31 cellular contexts compared by ENCODE assay signal in the genomic region with DNA sequence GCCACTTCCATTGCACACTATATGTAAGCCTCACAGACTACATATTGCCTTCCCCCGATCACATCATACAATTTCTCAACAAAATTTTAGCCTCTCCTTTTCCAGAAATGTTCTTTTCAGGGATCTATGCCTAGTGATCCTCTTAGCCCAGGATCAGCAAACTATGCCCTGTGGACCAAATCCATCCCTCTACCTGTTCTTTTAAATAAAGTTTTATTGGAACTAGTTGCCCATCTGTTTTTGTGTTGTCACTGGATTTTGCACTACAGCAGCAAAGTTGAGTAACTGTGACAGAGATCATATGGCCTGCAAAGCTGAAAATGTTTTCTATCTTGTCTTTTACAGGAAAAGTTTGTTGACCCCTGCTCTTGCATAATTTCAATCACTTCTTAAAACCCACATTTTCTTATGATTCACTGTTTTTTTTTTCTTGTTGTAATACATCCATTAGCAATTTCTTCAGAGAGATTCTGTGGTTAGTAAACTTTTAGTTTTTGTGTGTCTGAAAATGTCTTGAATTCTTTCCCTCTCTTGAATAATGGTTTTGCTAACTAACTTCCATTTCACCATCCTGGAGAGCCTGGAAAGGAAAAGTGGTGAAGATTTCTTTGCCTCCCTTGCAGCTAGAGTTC. TPM values are rescaled to one million over a fixed set of nuclear protein-coding genes. Genes with fewer than 3 reads are reported as not detected.
A peak's percentile ranks its signal among the peaks of the same experiment; 100 is the strongest.
DNase-seq lines count a peak whose midpoint lies in the region; ATAC-seq, FAIRE-seq and TF ChIP-seq lines count a peak whose summit lies in the region.
"Had no signal": no experiment of that assay in that cellular context is flagged by ENCODE, and none has a peak within 500 bp of the region (broad histone marks: within the 10 kb centered on the region; RNA-seq: fewer than 3 reads in every experiment).

No MANE protein-coding gene starts in this region.

- intact Hi-C loops in K562 (cut with micrococcal nuclease): no loop called here

- TF ChIP-seq POLR2A in K562 (conservative IDR thresholded peaks at IDR 0.05): no peak

- H3K4me2 ChIP-seq in K562 (ENCODE audit: insufficient read depth, low read length) (no peak overlapping the region), mesenchymal stem cell (ENCODE audit: low read length, poor library complexity, severe bottlenecking) (no peak overlapping the region)
- H3K4me2 ChIP-seq: SK-N-SH had no signal

- H3K9me3 ChIP-seq in K562 (replicated peaks; ENCODE audit: control insufficient read depth, insufficient read depth, low read depth, low read length) (no peaks in the 10 kb centered on the region), mesenchymal stem cell (ENCODE audit: control insufficient read depth, low read length) (peaks cover 8% of the 10 kb centered on the region)
- H3K9me3 ChIP-seq: gastrocnemius medialis, ovary, SK-N-SH had no signal

- ATAC-seq in K562 (no peak), GM21360 (IDR thresholded peaks at IDR 0.05; ENCODE audit: unreplicated experiment) (no peak)
- ATAC-seq: gastrocnemius medialis; stimulated activated memory B cell treated with anti-CD40 and anti-IgM and Interleukin-4, amounts not matched to agents 10 μg/mL and 1 μg/mL and 100 μg/mL, for 72 hours; T-helper 17 cell had no signal

- no peaks in the 10 kb centered on the region for H3K27me3 Mint-ChIP-seq in glutamatergic neuron (ENCODE audit: unreplicated experiment)

- no peak for TF ChIP-seq EP300 in K562 (IDR thresholded peaks at IDR 0.05; ENCODE audit: low read length)

- in situ Hi-C loops in K562 (cut with MboI): no loop called here

- H2BK5ac ChIP-seq in mesenchymal stem cell (ENCODE audit: low read depth, low read length, poor library complexity, severe bottlenecking): no peak overlapping the region

- H4K20me1 ChIP-seq in K562 (replicated peaks; ENCODE audit: control insufficient read depth, insufficient read depth, low read length): no peaks in the 10 kb centered on the region

- H3K18ac ChIP-seq in mesenchymal stem cell (ENCODE audit: low read depth in 1 of 2, low read length in 2 of 2): no peak overlapping the region

- no peak for FAIRE-seq in K562 (lab: Jason Lieb, UNC)
- FAIRE-seq: GM18507, kidney, urothelium cell line had no signal

- no peak overlapping the region for H3K14ac ChIP-seq in mesenchymal stem cell (ENCODE audit: low read length in 2 of 2)

- no peak overlapping the region for H3K27ac Mint-ChIP-seq in glutamatergic neuron (ENCODE audit: unreplicated experiment)
- H3K27ac Mint-ChIP-seq: activated CD4-positive, alpha-beta T cell treated with anti-CD3 and anti-CD28 coated beads, Interleukin-2, amount 10 ng/mL, durations not matched to agents 24 days and 14 days; CD4-positive, CD25-positive, alpha-beta regulatory T cell; nephron; stimulated activated memory B cell treated with anti-CD40 and anti-IgM and Interleukin-4, amounts not matched to agents 10 μg/mL and 1 μg/mL and 100 μg/mL, for 72 hours; T-helper 17 cell had no signal

- no peaks in the 10 kb centered on the region for H3K79me2 ChIP-seq in K562 (ENCODE audit: control insufficient read depth, insufficient read depth, low read length)

- DNase-seq in AG20443 (ENCODE audit: low spot score) (peak; percentile 24), HS-5 (ENCODE audit: low read depth) (peak; percentile 11), K562 (ENCODE audit: extremely low read depth in 1 of 4, low spot score in 3 of 4) (no peak), mesenchymal stem cell (peak; percentile 60), iPS-NIHi11 (ENCODE audit: low spot score) (no peak), glutamatergic neuron (no peak)
- no peak for DNase-seq in activated effector memory CD4-positive, alpha-beta T cell treated with Interleukin-2 at 50 U/mL for 16 hours
- DNase-seq: activated CD4-positive, alpha-beta T cell treated with anti-CD3 and anti-CD28 coated beads, Interleukin-2, amount 10 ng/mL, durations not matched to agents 24 days and 14 days; activated naive CD4-positive, alpha-beta T cell treated with anti-CD3 and anti-CD28 coated beads, Interleukin-2, amount 50 U/mL, for 16 hours; anterior cingulate cortex; CD4-positive, CD25-positive, alpha-beta regulatory T cell; DMS 273 treated with DMSO at 0.1 percent for 48 hours; gastrocnemius medialis; kidney; NCI-H1092 treated with DMSO at 0.1 percent for 48 hours; NCI-H1930; NCI-H345; ovary; SK-N-SH; stimulated activated CD4-positive, alpha-beta T cell treated with anti-CD3 and anti-CD28 coated beads, Interleukin-4, amount 100 ng/mL, for 1 hour; T-helper 17 cell had no signal

- H3K27me3 ChIP-seq in K562 (ENCODE audit: control insufficient read depth in 2 of 2, insufficient read depth in 2 of 2, low read length in 2 of 2) (peaks cover 0 to 8% of the 10 kb centered on the region in 2 experiments; a peak in 1 of 5 replicates), mesenchymal stem cell (ENCODE audit: control insufficient read depth in 1 of 2, insufficient read depth in 1 of 2, low read length in 2 of 2) (no peaks in the 10 kb centered on the region)
- H3K27me3 ChIP-seq: gastrocnemius medialis, ovary had no signal

- POLR2A ChIA-PET in K562 (lab: Yijun Ruan, JAX): no interaction called here

- peaks cover 2% of the 10 kb centered on the region for H3K9me3 Mint-ChIP-seq in glutamatergic neuron (ENCODE audit: unreplicated experiment)
- H3K9me3 Mint-ChIP-seq: activated CD4-positive, alpha-beta T cell treated with anti-CD3 and anti-CD28 coated beads, Interleukin-2, amount 10 ng/mL, durations not matched to agents 24 days and 14 days; central memory CD8-positive, alpha-beta T cell; stimulated activated memory B cell treated with anti-CD40 and anti-IgM and Interleukin-4, amounts not matched to agents 10 μg/mL and 1 μg/mL and 100 μg/mL, for 72 hours had no signal

- H3K36me3 Mint-ChIP-seq in glutamatergic neuron (ENCODE audit: unreplicated experiment): no peaks in the 10 kb centered on the region
- H3K36me3 Mint-ChIP-seq: CD4-positive, CD25-positive, alpha-beta regulatory T cell; stimulated activated memory B cell treated with anti-CD40 and anti-IgM and Interleukin-4, amounts not matched to agents 10 μg/mL and 1 μg/mL and 100 μg/mL, for 72 hours had no signal

- no peak overlapping the region for H3K27ac ChIP-seq in K562 (ENCODE audit: extremely low read depth, low read depth, low read length)
- H3K27ac ChIP-seq in mesenchymal stem cell (ENCODE audit: low read length, poor library complexity, severe bottlenecking): no peak overlapping the region
- H3K27ac ChIP-seq: gastrocnemius medialis, ovary, RWPE1 had no signal

- H3K4me3 ChIP-seq in K562 (no peak overlapping the region), mesenchymal stem cell (ENCODE audit: insufficient read depth in 1 of 2, low read depth in 1 of 2, low read length in 2 of 2) (no peak overlapping the region)
- H3K4me3 ChIP-seq: gastrocnemius medialis, ovary had no signal

- 0% methylated on average over 1 of the region's 1 CpG for WGBS in K562 (ENCODE audit: insufficient coverage, low coverage, missing lambda C conversion rate)
- WGBS in mesenchymal stem cell: 100% methylated on average over 1 of the region's 1 CpG

- no peak overlapping the region for H2BK12ac ChIP-seq in mesenchymal stem cell (ENCODE audit: low read length in 2 of 2)

- TF ChIP-seq CTCF in K562 (IDR thresholded peaks at IDR 0.05 in 2 of 3, conservative IDR thresholded peaks at IDR 0.05 in 1 of 3; ENCODE audit: insufficient read depth in 2 of 3, low read depth in 1 of 3, low read length in 3 of 3): no peak
- no peak for TF ChIP-seq CTCF in glutamatergic neuron (IDR thresholded peaks at IDR 0.05; ENCODE audit: partially characterized antibody, unreplicated experiment)

- no peak overlapping the region for H2BK120ac ChIP-seq in mesenchymal stem cell (ENCODE audit: low read depth, low read length)

- H3K4me1 Mint-ChIP-seq in glutamatergic neuron (ENCODE audit: low read depth, unreplicated experiment): no peaks in the 10 kb centered on the region
- H3K4me1 Mint-ChIP-seq: activated CD4-positive, alpha-beta T cell treated with anti-CD3 and anti-CD28 coated beads, Interleukin-2, amount 10 ng/mL, durations not matched to agents 24 days and 14 days; CD4-positive, CD25-positive, alpha-beta regulatory T cell; central memory CD8-positive, alpha-beta T cell; nephron; T-helper 17 cell had no signal

- no peak overlapping the region for H2AK5ac ChIP-seq in mesenchymal stem cell (ENCODE audit: low read length, severe bottlenecking)

- no TSS peak for BruUV-seq in K562 (replicated peaks; lab: Mats Ljungman, UMichigan)

- no peak overlapping the region for H4K8ac ChIP-seq in mesenchymal stem cell (ENCODE audit: low read length)

- H3K36me3 ChIP-seq in K562 (ENCODE audit: control insufficient read depth, insufficient read depth, low read length) (no peaks in the 10 kb centered on the region), mesenchymal stem cell (ENCODE audit: control insufficient read depth in 1 of 2, insufficient read depth in 2 of 2, low read depth in 1 of 2, low read length in 2 of 2) (no peaks in the 10 kb centered on the region)
- H3K36me3 ChIP-seq: gastrocnemius medialis, ovary had no signal

- no peak for TF ChIP-seq RAD21 in K562 (CRISPR knock-in tag; conservative IDR thresholded peaks at IDR 0.05 in 1 of 2, IDR thresholded peaks at IDR 0.05 in 1 of 2)

- no peak overlapping the region for H2BK15ac ChIP-seq in mesenchymal stem cell (ENCODE audit: low read depth, poor library complexity, severe bottlenecking)

- H2AFZ ChIP-seq in K562 (ENCODE audit: low read depth, low read length) (no peak overlapping the region), mesenchymal stem cell (ENCODE audit: low read depth, low read length) (no peak overlapping the region)

- H3K9ac ChIP-seq in K562 (ENCODE audit: insufficient read depth in 1 of 2, low read depth in 2 of 2, low read length in 2 of 2): no peak overlapping the region
- no peak overlapping the region for H3K9ac ChIP-seq in mesenchymal stem cell (ENCODE audit: low read length)
- H3K9ac ChIP-seq: SK-N-SH had no signal

- H3K4ac ChIP-seq in mesenchymal stem cell (ENCODE audit: low read depth in 1 of 2, low read length in 2 of 2): no peak overlapping the region

- H3K4me1 ChIP-seq in K562 (replicated peaks in 1 of 2; ENCODE audit: control insufficient read depth in 2 of 2, insufficient read depth in 2 of 2, low read length in 2 of 2): no peaks in the 10 kb centered on the region
- H3K4me1 ChIP-seq in mesenchymal stem cell (ENCODE audit: control insufficient read depth, insufficient read depth, low read depth, low read length): no peaks in the 10 kb centered on the region
- H3K4me1 ChIP-seq: gastrocnemius medialis had no signal

- no peak overlapping the region for H3K4me3 Mint-ChIP-seq in glutamatergic neuron (ENCODE audit: unreplicated experiment)
- H3K4me3 Mint-ChIP-seq: activated CD4-positive, alpha-beta T cell treated with anti-CD3 and anti-CD28 coated beads, Interleukin-2, amount 10 ng/mL, durations not matched to agents 24 days and 14 days; CD4-positive, CD25-positive, alpha-beta regulatory T cell; central memory CD8-positive, alpha-beta T cell; nephron; stimulated activated memory B cell treated with anti-CD40 and anti-IgM and Interleukin-4, amounts not matched to agents 10 μg/mL and 1 μg/mL and 100 μg/mL, for 72 hours; T-helper 17 cell had no signal

- H3K79me1 ChIP-seq in mesenchymal stem cell (replicated peaks; ENCODE audit: low read length, poor library complexity, severe bottlenecking): no peaks in the 10 kb centered on the region

- H3K9me1 ChIP-seq in K562 (ENCODE audit: control insufficient read depth, insufficient read depth, low read length): no peaks in the 10 kb centered on the region

- no peak overlapping the region for H4K91ac ChIP-seq in mesenchymal stem cell (ENCODE audit: low read length)

- H3K23ac ChIP-seq in mesenchymal stem cell (ENCODE audit: low read length in 2 of 2): no peak overlapping the region

- CTCF ChIA-PET in K562 (lab: Yijun Ruan, JAX; ENCODE audit: low intra/inter-chr PET ratio): no interaction called here

RNA-seq across cellular contexts. Expression of gene TXNDC8, which starts 7.1 kb away (rescaled TPM):
- not detected in 2 replicates for total RNA-seq in K562 (2011; cell fraction: chromatin; rRNA removed; ENCODE audit: low replicate concordance)
- total RNA-seq in K562 (2011; cell fraction: nucleolus; rRNA removed): not detected in 2 replicates
- total RNA-seq in K562 (2011; cell fraction: nucleoplasm; rRNA removed): not detected in 2 replicates
- total RNA-seq in K562 (2014; rRNA removed) (not detected in 2 replicates), K562 (2014; rRNA removed; fragmentation: Illumina TruSeq; extraction: Trizol) (not detected in 2 replicates), K562 (2015; rRNA removed; fragmentation: Illumina TruSeq; extraction: Trizol) (not detected in 2 replicates), K562 (2021) (not detected in 2 replicates), glutamatergic neuron (ENCODE audit: unreplicated experiment) (not detected)
- polyA plus RNA-seq in K562 (2011; rRNA removed) (not detected in 2 replicates), K562 (2014; fragmentation: Illumina TruSeq; extraction: Trizol) (not detected in 2 replicates), K562 (2014; fragmentation: Nextera tagmentation; extraction: Ambion mirVana) (not detected), K562 (2014; rRNA removed) (not detected in 2 replicates)
- polyA plus RNA-seq in K562 (2011; cell fraction: cytosol; rRNA removed): not detected in 2 replicates
- polyA plus RNA-seq in K562 (2011; cell fraction: nucleus; rRNA removed): not detected in 2 replicates
- not detected in 2 replicates for polyA plus RNA-seq in K562 (2012)
- not detected in 2 replicates for polyA minus RNA-seq in K562 (2011; rRNA and poly(A)+ RNA removed)
- polyA minus RNA-seq in K562 (2011; cell fraction: cytosol; rRNA and poly(A)+ RNA removed): not detected in 2 replicates
- polyA minus RNA-seq in K562 (2011; cell fraction: nucleus; rRNA and poly(A)+ RNA removed): not detected in 2 replicates
- not detected for polyA plus RNA-seq in mesenchymal stem cell (2013, experiment 1 of 2)
- polyA plus RNA-seq in mesenchymal stem cell (2013, experiment 2 of 2): not detected
- total RNA-seq: activated CD4-positive, alpha-beta T cell treated with anti-CD3 and anti-CD28 coated beads, Interleukin-2, amount 10 ng/mL, durations not matched to agents 24 days and 14 days; CD4-positive, CD25-positive, alpha-beta regulatory T cell; gastrocnemius medialis; H4; kidney; lower leg skin; ovary; T-helper 17 cell; temporal lobe had no signal
- polyA plus RNA-seq: CD4-positive, CD25-positive, alpha-beta regulatory T cell; ovary; SK-N-SH had no signal

Comparison
In these comparisons a context has a peak if more than half of its experiments do, and no peak if none do; other contexts are left out.
1. DNase-seq: peak in AG20443 (single experiment), HS-5 (single experiment) and mesenchymal stem cell (single experiment); none in K562 (0 of 4), iPS-NIHi11 (single experiment), activated effector memory CD4-positive, alpha-beta T cell treated with Interleukin-2 at 50 U/mL for 16 hours (single experiment) and glutamatergic neuron (single experiment).